Comparison of ENCODE assay signal across 1 cellular context in genomic region chr13:28707629-28708427, GRCh38.
TF ChIP-seq lines count a peak whose summit lies in the region.

No MANE protein-coding gene starts in this region.

TF ChIP-seq in HepG2, 621 proteins besides CTCF, POLR2A, EP300 and RAD21 (continued from another document):
- TF ChIP-seq REST (IDR thresholded peaks at IDR 0.05; ENCODE audit: borderline replicate concordance in 1 of 2, low read depth in 1 of 2, low read length in 2 of 2) (no peak), ZBTB21 (CRISPR knock-in tag; IDR thresholded peaks at IDR 0.05) (no peak), ZBTB49 (CRISPR knock-in tag; IDR thresholded peaks at IDR 0.05; ENCODE audit: borderline replicate concordance) (no peak), ZUFSP (CRISPR knock-in tag; IDR thresholded peaks at IDR 0.05; ENCODE audit: borderline replicate concordance) (no peak), ZNF441 (CRISPR knock-in tag; IDR thresholded peaks at IDR 0.05; ENCODE audit: borderline replicate concordance) (no peak), ZNF354B (CRISPR knock-in tag; IDR thresholded peaks at IDR 0.05) (no peak), ZSCAN31 (CRISPR knock-in tag; IDR thresholded peaks at IDR 0.05; ENCODE audit: low read depth) (no peak), BORCS8-MEF2B (CRISPR knock-in tag; IDR thresholded peaks at IDR 0.05) (no peak), HNF4A (CRISPR knock-in tag; IDR thresholded peaks at IDR 0.05) (no peak), ZNF704 (CRISPR knock-in tag; IDR thresholded peaks at IDR 0.05; ENCODE audit: borderline replicate concordance) (no peak), STAG1 (CRISPR knock-in tag; IDR thresholded peaks at IDR 0.05) (no peak), SMARCC2 (IDR thresholded peaks at IDR 0.05) (no peak)
